ENCODE assay signal across 1 cellular context in genomic region chr17:45266372-45266926, GRCh38.
TF ChIP-seq lines count a peak whose summit lies in the region.

No MANE protein-coding gene starts in this region.

TF ChIP-seq in IMR-90, 13 proteins besides CTCF, POLR2A, EP300 and RAD21:
- TF ChIP-seq RCOR1 (IDR thresholded peaks at IDR 0.05; ENCODE audit: insufficient replicate concordance, low read length), result no peak
- TF ChIP-seq ELK1 (IDR thresholded peaks at IDR 0.05; ENCODE audit: borderline replicate concordance, low read depth, low read length), result no peak
- TF ChIP-seq RFX5 (IDR thresholded peaks at IDR 0.05; ENCODE audit: low read depth, low read length), result no peak
- TF ChIP-seq FOS (IDR thresholded peaks at IDR 0.05; ENCODE audit: low read depth, low read length), result no peak
- TF ChIP-seq USF2 (IDR thresholded peaks at IDR 0.05; ENCODE audit: low read depth, low read length), result no peak
- no peak for TF ChIP-seq MAFK (IDR thresholded peaks at IDR 0.05; ENCODE audit: low read depth, low read length)
- no peak for TF ChIP-seq MXI1 (IDR thresholded peaks at IDR 0.05; ENCODE audit: borderline replicate concordance, low read depth, low read length)
- TF ChIP-seq CHD1 (IDR thresholded peaks at IDR 0.05; ENCODE audit: low read depth, low read length), result no peak
- TF ChIP-seq MAZ (IDR thresholded peaks at IDR 0.05; ENCODE audit: borderline replicate concordance, low read depth, low read length), result no peak
- TF ChIP-seq SMC3 (IDR thresholded peaks at IDR 0.05; ENCODE audit: low read depth, low read length), result no peak
- no peak for TF ChIP-seq NFE2L2 (IDR thresholded peaks at IDR 0.05; ENCODE audit: low read depth, low read length)
- no peak for TF ChIP-seq CEBPB (IDR thresholded peaks at IDR 0.05; ENCODE audit: low read depth, low read length)
- TF ChIP-seq BHLHE40 (IDR thresholded peaks at IDR 0.05; ENCODE audit: low read depth, low read length), result no peak
TF ChIP-seq in IMR-90: peak in this region for 0.
